Comparison of ENCODE assay signal across 9 cellular contexts in genomic region chr2:223101340-223102039, GRCh38. TPM values are rescaled to one million over a fixed set of nuclear protein-coding genes. Genes with fewer than 3 reads are reported as not detected.
DNase-seq lines count a peak whose midpoint lies in the region; ATAC-seq and TF ChIP-seq lines count a peak whose summit lies in the region.
"Had no signal": no experiment of that assay in that cellular context is flagged by ENCODE, and none has a peak within 500 bp of the region (broad histone marks: within the 10 kb centered on the region; RNA-seq: fewer than 3 reads in every experiment).

No MANE protein-coding gene starts in this region.

- no peaks in the 10 kb centered on the region for H3K27me3 ChIP-seq in thoracic aorta (replicated peaks; ENCODE audit: insufficient read depth)

- no peaks in the 10 kb centered on the region for H3K9me3 ChIP-seq in thoracic aorta
- H3K9me3 ChIP-seq: psoas muscle had no signal

- no peak overlapping the region for H3K4me3 ChIP-seq in thoracic aorta
- H3K4me3 ChIP-seq: psoas muscle had no signal

- ATAC-seq in GM19351 (IDR thresholded peaks at IDR 0.05; ENCODE audit: unreplicated experiment) (peak; percentile 79), HG03196 (IDR thresholded peaks at IDR 0.05; ENCODE audit: unreplicated experiment) (peak; percentile 76), thoracic aorta (ENCODE audit: insufficient number of reproducible peaks, low FRiP score, low read depth) (no peak)

- H3K36me3 ChIP-seq in thoracic aorta = no peaks in the 10 kb centered on the region

- TF ChIP-seq CTCF in thoracic aorta (IDR thresholded peaks at IDR 0.05) = peak; percentile 25

- DNase-seq in D341Med (ENCODE audit: low spot score) = peak; percentile 50
- peak; percentile 18 for DNase-seq in RKO (ENCODE audit: low spot score)
- peak; percentile 46 for DNase-seq in glomerular visceral epithelial cell (ENCODE audit: extremely low spot score)
- DNase-seq in thoracic aorta (ENCODE audit: low spot score) = no peak
- no peak for DNase-seq in activated T-cell treated with anti-CD3 and anti-CD28 coated beads for 4 hours
- no peak for DNase-seq in activated naive CD4-positive, alpha-beta T cell (lab: John Stamatoyannopoulos, UW)
- DNase-seq: psoas muscle had no signal

- H3K27ac ChIP-seq in thoracic aorta = no peak overlapping the region
- H3K27ac ChIP-seq: psoas muscle had no signal

- H3K4me1 ChIP-seq in thoracic aorta (ENCODE audit: control insufficient read depth in 1 of 2, low read depth in 2 of 2) = peaks cover 0 to 33% of the 10 kb centered on the region in 2 donors
- H3K4me1 ChIP-seq: psoas muscle had no signal

RNA-seq across cellular contexts. Expression of gene KCNE4, which starts 49.5 kb away (rescaled TPM):
- 10 to 100 TPM in 1 of 2 donors, 1 to 10 TPM in 1; 9.6 to 13.6 TPM for total RNA-seq in thoracic aorta

Comparison
In these comparisons a context has a peak if more than half of its experiments do, and no peak if none do; other contexts are left out.
1. DNase-seq: peak in D341Med (single experiment), RKO (single experiment) and glomerular visceral epithelial cell (single experiment); none in thoracic aorta (single experiment), activated T-cell treated with anti-CD3 and anti-CD28 coated beads for 4 hours (single experiment) and activated naive CD4-positive, alpha-beta T cell (0 of 4).